In the genomic region with DNA sequence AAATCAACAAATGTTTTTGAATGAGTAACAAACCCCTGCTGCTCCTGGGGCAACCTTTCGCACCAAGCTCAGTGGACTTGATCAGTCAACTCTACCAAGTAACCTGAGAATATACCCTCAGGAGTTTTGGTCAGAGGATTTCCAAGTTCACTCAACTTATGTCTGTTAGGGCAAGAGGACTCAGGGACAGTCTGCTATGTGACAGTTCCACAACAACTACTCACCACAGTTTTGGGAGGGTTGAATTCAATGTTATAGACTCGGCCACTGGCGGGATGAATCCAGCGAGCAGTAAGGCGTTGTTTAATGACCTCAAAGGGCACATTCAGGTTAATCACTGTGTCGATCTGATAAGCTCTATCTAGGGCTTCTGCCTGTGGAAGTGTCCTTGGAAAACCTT, we compare ENCODE assay signal across 18 cellular contexts. TPM values are rescaled to one million over a fixed set of nuclear protein-coding genes. Genes with fewer than 3 reads are reported as not detected.
"Had no signal": no experiment of that assay in that cellular context is flagged by ENCODE, and none has a peak within 500 bp of the region (broad histone marks: within the 10 kb centered on the region; RNA-seq: fewer than 3 reads in every experiment).

No MANE protein-coding gene starts in this region.

- DNase-seq: KBM-7, MV-4-11, NCI-H1048, NCI-H1105, NCI-H1417 treated with DMSO at 0.1 percent for 48 hours, NCI-H146, NCI-H1694 treated with DMSO at 0.1 percent for 48 hours, NCI-H1930, NCI-H2081, NCI-H2107, NCI-H345, NCI-H446 treated with DMSO at 0.1 percent for 48 hours, NCI-H510A treated with DMSO at 0.1 percent for 48 hours, NCI-H526, Right ventricle myocardium superior, RPMI8226, SIG-M5 had no signal

RNA-seq across cellular contexts. Expression of gene SPATA6L, which starts 52.6 kb away (rescaled TPM):
- total RNA-seq: LHCN-M2 had no signal
